10 cellular contexts compared by ENCODE assay signal in the genomic region with DNA sequence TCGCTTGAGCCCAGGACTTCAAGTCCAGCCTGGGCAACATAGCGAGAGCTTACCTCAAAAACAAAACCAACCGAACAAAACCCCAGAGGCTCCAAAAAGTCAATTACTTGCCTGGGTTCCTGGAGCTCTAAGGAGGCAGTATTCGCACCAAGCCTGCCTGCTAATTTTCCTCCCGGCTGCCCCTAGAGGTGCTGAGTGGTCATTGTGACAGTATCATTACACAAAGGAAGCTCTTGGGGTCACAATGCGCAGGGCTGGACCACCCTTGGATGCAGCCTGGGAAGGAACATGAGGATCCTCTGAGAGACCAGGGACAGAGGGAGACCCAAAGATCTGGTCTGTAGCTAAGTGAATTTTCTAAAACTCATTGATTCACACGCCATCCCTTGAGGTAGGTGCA. TPM values are rescaled to one million over a fixed set of nuclear protein-coding genes. Genes with fewer than 3 reads are reported as not detected.
A peak's percentile ranks its signal among the peaks of the same experiment; 100 is the strongest.
DNase-seq lines count a peak whose midpoint lies in the region; ATAC-seq, FAIRE-seq and TF ChIP-seq lines count a peak whose summit lies in the region.
"Had no signal": no experiment of that assay in that cellular context is flagged by ENCODE, and none has a peak within 500 bp of the region (broad histone marks: within the 10 kb centered on the region; RNA-seq: fewer than 3 reads in every experiment).

No MANE protein-coding gene starts in this region.

- ATAC-seq in WTC11 (peak; percentile 78), right lobe of liver (no peak), GM18909 (IDR thresholded peaks at IDR 0.05; ENCODE audit: poor library complexity, unreplicated experiment) (no peak), GM19324 (IDR thresholded peaks at IDR 0.05; ENCODE audit: low FRiP score, unreplicated experiment) (no peak)

- H3K4me3 Mint-ChIP-seq in HFFc6 (no peak overlapping the region), WTC11 (no peak overlapping the region)

- FAIRE-seq in HTR-8/SVneo (lab: Jason Lieb, UNC): no peak
- FAIRE-seq: islet of Langerhans had no signal

- intact Hi-C loops in right lobe of liver (cut with DNase I): no loop called here

- H3K27me3 Mint-ChIP-seq in HFFc6 (ENCODE audit: insufficient read depth) (peaks cover 22% of the 10 kb centered on the region), WTC11 (ENCODE audit: low read depth) (peaks cover 69% of the 10 kb centered on the region)

- CTCF ChIA-PET in WTC11 (lab: Charles Lee): interaction anchor here (0.5 to 2.4 kb wide), 35 partner anchors 9 to 428 kb away, joined by 3 to 33 read pairs (median 4); partner anchors contain the start of genes CAMSAP3, MCOLN1, TRAPPC5 and ZNF358

- H3K9me3 ChIP-seq in right lobe of liver: no peaks in the 10 kb centered on the region

- TF ChIP-seq CTCF in HFFc6 (IDR thresholded peaks at IDR 0.05): peak; percentile 63
- 0 out of 2 replicates have a peak, but pooled peaks have one; percentile 15 for TF ChIP-seq CTCF in WTC11 (IDR thresholded peaks at IDR 0.05)
- peak in 3 of 4 donors; percentile 17 to 28 (median 23) for TF ChIP-seq CTCF in right lobe of liver (IDR thresholded peaks at IDR 0.05)

- WGBS in right lobe of liver (ENCODE audit: insufficient coverage, low coverage, low lambda C conversion rate, missing lambda C conversion rate): no CpG with 5 or more reads among the region's 7 CpGs

- TF ChIP-seq POLR2A in right lobe of liver (IDR thresholded peaks at IDR 0.05): no peak

- H3K27ac ChIP-seq in right lobe of liver: no peak overlapping the region
- H3K27ac ChIP-seq: SJSA1 had no signal

- H3K36me3 Mint-ChIP-seq in HFFc6 (ENCODE audit: low read depth) (no peaks in the 10 kb centered on the region), WTC11 (no peaks in the 10 kb centered on the region)

- H3K36me3 ChIP-seq in right lobe of liver: no peaks in the 10 kb centered on the region
- H3K36me3 ChIP-seq: SJSA1 had no signal

- peaks cover 0 to 19% (median 5%) of the 10 kb centered on the region in 4 donors for H3K4me1 ChIP-seq in right lobe of liver

- no peak overlapping the region for H3K4me3 ChIP-seq in right lobe of liver
- H3K4me3 ChIP-seq: SJSA1 had no signal

- H3K27ac Mint-ChIP-seq in HFFc6 (no peak overlapping the region), WTC11 (no peak overlapping the region)

- H3K9me3 Mint-ChIP-seq in HFFc6 (no peaks in the 10 kb centered on the region), WTC11 (no peaks in the 10 kb centered on the region)

- DNase-seq in CD1c-positive myeloid dendritic cell (ENCODE audit: extremely low spot score): peak; percentile 18
- no peak for DNase-seq in HFFc6
- DNase-seq in WTC11 (ENCODE audit: low spot score): peak; percentile 53
- DNase-seq in right lobe of liver: no peak
- DNase-seq in DMS79 treated with DMSO at 0.1 percent for 48 hours (lab: John Stamatoyannopoulos, UW): no peak
- DNase-seq in HTR-8/SVneo (ENCODE audit: insufficient read length, low spot score): no peak

- H3K4me1 Mint-ChIP-seq in HFFc6 (ENCODE audit: low read depth): peaks cover 22% of the 10 kb centered on the region
- H3K4me1 Mint-ChIP-seq in WTC11: no peaks in the 10 kb centered on the region

- POLR2A ChIA-PET in WTC11 (lab: Charles Lee): no interaction called here

- no peaks in the 10 kb centered on the region for H3K27me3 ChIP-seq in right lobe of liver

TF ChIP-seq in WTC11, 78 proteins besides CTCF, POLR2A, EP300 and RAD21 (continues in another document):
- TF ChIP-seq CBFB (CRISPR knock-in tag; IDR thresholded peaks at IDR 0.05; ENCODE audit: low read depth) (no peak), STAT6 (CRISPR knock-in tag; conservative IDR thresholded peaks at IDR 0.05; ENCODE audit: low read depth) (no peak), GRHL2 (CRISPR knock-in tag; IDR thresholded peaks at IDR 0.05; ENCODE audit: insufficient replicate concordance, severe bottlenecking) (no peak), ELF4 (CRISPR knock-in tag; IDR thresholded peaks at IDR 0.05; ENCODE audit: low read depth) (no peak), ARID4B (CRISPR knock-in tag; IDR thresholded peaks at IDR 0.05; ENCODE audit: borderline replicate concordance) (no peak)
- TF ChIP-seq, protein P1, sequence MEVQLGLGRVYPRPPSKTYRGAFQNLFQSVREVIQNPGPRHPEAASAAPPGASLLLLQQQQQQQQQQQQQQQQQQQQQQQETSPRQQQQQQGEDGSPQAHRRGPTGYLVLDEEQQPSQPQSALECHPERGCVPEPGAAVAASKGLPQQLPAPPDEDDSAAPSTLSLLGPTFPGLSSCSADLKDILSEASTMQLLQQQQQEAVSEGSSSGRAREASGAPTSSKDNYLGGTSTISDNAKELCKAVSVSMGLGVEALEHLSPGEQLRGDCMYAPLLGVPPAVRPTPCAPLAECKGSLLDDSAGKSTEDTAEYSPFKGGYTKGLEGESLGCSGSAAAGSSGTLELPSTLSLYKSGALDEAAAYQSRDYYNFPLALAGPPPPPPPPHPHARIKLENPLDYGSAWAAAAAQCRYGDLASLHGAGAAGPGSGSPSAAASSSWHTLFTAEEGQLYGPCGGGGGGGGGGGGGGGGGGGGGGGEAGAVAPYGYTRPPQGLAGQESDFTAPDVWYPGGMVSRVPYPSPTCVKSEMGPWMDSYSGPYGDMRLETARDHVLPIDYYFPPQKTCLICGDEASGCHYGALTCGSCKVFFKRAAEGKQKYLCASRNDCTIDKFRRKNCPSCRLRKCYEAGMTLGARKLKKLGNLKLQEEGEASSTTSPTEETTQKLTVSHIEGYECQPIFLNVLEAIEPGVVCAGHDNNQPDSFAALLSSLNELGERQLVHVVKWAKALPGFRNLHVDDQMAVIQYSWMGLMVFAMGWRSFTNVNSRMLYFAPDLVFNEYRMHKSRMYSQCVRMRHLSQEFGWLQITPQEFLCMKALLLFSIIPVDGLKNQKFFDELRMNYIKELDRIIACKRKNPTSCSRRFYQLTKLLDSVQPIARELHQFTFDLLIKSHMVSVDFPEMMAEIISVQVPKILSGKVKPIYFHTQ (CRISPR knock-in tag; IDR thresholded peaks at IDR 0.05): no peak

RNA-seq across cellular contexts. Expression of gene PEX11G, which starts 8.5 kb away (rescaled TPM):
- total RNA-seq in HFFc6 (2021; fragmentation: NEBNext Ultra II Directional; extraction: Animal tissue kit (Norgen Biotek cat#: 25700)): 1 to 10 TPM in 3 of 6 experiments, under 1 TPM in 3; 0.51 to 2.8 (median 1.0) TPM
- total RNA-seq in WTC11 (2021): 4.3 to 5.9 TPM (median 5.7 TPM) in 3 replicates
- 10 to 100 TPM in 2 of 6 experiments, 1 to 10 TPM in 4; 4.8 to 14.3 (median 9.4) TPM for total RNA-seq in right lobe of liver

RNA-seq across cellular contexts. Expression of gene ZNF358, which starts 18.6 kb away (rescaled TPM):
- 10 to 100 TPM; 30.0 to 41.1 (median 35.8) TPM for total RNA-seq in HFFc6 (2021; fragmentation: NEBNext Ultra II Directional; extraction: Animal tissue kit (Norgen Biotek cat#: 25700))
- total RNA-seq in WTC11 (2021) (37.5 to 47.5 TPM (median 47.3 TPM) in 3 replicates), right lobe of liver (10 to 100 TPM; 15.3 to 35.1 (median 24.8) TPM)

RNA-seq across cellular contexts. Expression of gene MCOLN1, which starts 25.1 kb away (rescaled TPM):
- 10 to 100 TPM; 18.2 to 28.7 (median 21.3) TPM for total RNA-seq in HFFc6 (2021; fragmentation: NEBNext Ultra II Directional; extraction: Animal tissue kit (Norgen Biotek cat#: 25700))
- total RNA-seq in WTC11 (2021) (15.0 to 19.7 TPM (median 16.7 TPM) in 3 replicates), right lobe of liver (10 to 100 TPM in 5 of 6 experiments, 1 to 10 TPM in 1; 9.8 to 25.2 (median 17.7) TPM)

RNA-seq across cellular contexts. Expression of gene PNPLA6, which starts 38.2 kb away (rescaled TPM):
- 100 to 1,000 TPM; 123 to 157 (median 138) TPM for total RNA-seq in HFFc6 (2021; fragmentation: NEBNext Ultra II Directional; extraction: Animal tissue kit (Norgen Biotek cat#: 25700))
- total RNA-seq in WTC11 (2021) (149 to 156 TPM (median 150 TPM) in 3 replicates), right lobe of liver (10 to 100 TPM; 38.7 to 61.8 (median 46.5) TPM)

Comparison
In these comparisons a context has a peak if more than half of its experiments do, and no peak if none do; other contexts are left out.
1. DNase-seq: peak in CD1c-positive myeloid dendritic cell (single experiment) and WTC11 (single experiment); none in HFFc6 (single experiment), right lobe of liver (0 of 3), DMS79 treated with DMSO at 0.1 percent for 48 hours (single experiment) and HTR-8/SVneo (single experiment).
2. Peak in every context shown above with its lines, with median percentiles within 50 percentile points of each other: CTCF ChIP-seq.